8 cellular contexts compared by ENCODE assay signal in genomic region chr5:8184455-8185063, GRCh38.
DNase-seq lines count a peak whose midpoint lies in the region; ATAC-seq and TF ChIP-seq lines count a peak whose summit lies in the region.

No MANE protein-coding gene starts in this region.

- TF ChIP-seq POLR2A in esophagus muscularis mucosa (IDR thresholded peaks at IDR 0.05; ENCODE audit: low read depth): no peak

- in situ Hi-C loops in SK-MEL-5 (cut with HindIII; ENCODE audit: low pct_unique_long_range_greater_than_20kb, low sequenced_read_pairs): no loop called here

- no peak overlapping the region for H3K4me3 ChIP-seq in esophagus muscularis mucosa
- H3K4me3 ChIP-seq in psoas muscle: no peak overlapping the region

- no peaks in the 10 kb centered on the region for H3K36me3 ChIP-seq in esophagus muscularis mucosa
- H3K36me3 ChIP-seq in psoas muscle (ENCODE audit: insufficient read depth in 1 of 2, low read depth in 1 of 2): no peaks in the 10 kb centered on the region

- H3K9me3 ChIP-seq in esophagus muscularis mucosa (no peaks in the 10 kb centered on the region), psoas muscle (no peaks in the 10 kb centered on the region)

- ATAC-seq in activated CD4-positive, CD25-positive, alpha-beta regulatory T cell treated with anti-CD3 and anti-CD28 coated beads, Interleukin-2, amount 50 U/mL, for 24 hours: no peak
- ATAC-seq in GM21447 (IDR thresholded peaks at IDR 0.05; ENCODE audit: unreplicated experiment) (peak; percentile 90), psoas muscle (no peak), HG03025 (IDR thresholded peaks at IDR 0.05; ENCODE audit: low FRiP score, unreplicated experiment) (no peak)

- no peak for TF ChIP-seq EP300 in esophagus muscularis mucosa (IDR thresholded peaks at IDR 0.05)

- H3K27me3 ChIP-seq in esophagus muscularis mucosa: no peaks in the 10 kb centered on the region
- no peaks in the 10 kb centered on the region for H3K27me3 ChIP-seq in psoas muscle (ENCODE audit: insufficient read depth in 3 of 3, low read length in 2 of 3)

- no peaks in the 10 kb centered on the region for H3K4me1 ChIP-seq in esophagus muscularis mucosa
- no peaks in the 10 kb centered on the region for H3K4me1 ChIP-seq in psoas muscle

- peak; percentile 48 for DNase-seq in activated CD4-positive, CD25-positive, alpha-beta regulatory T cell treated with anti-CD3 and anti-CD28 coated beads, Interleukin-2, amount 50 U/mL, for 72 hours
- DNase-seq in HK-2 (ENCODE audit: unreplicated experiment): peak; percentile 42
- peak; percentile 76 for DNase-seq in SK-MEL-5 (ENCODE audit: low read depth, low spot score)
- no peak for DNase-seq in esophagus muscularis mucosa (ENCODE audit: extremely low spot score)
- DNase-seq in psoas muscle: no peak

- H3K27ac ChIP-seq in esophagus muscularis mucosa (replicated peaks in 1 of 4) (no peak overlapping the region), psoas muscle (no peak overlapping the region)

- peak; percentile 17 to 58 (median 34) for TF ChIP-seq CTCF in esophagus muscularis mucosa (IDR thresholded peaks at IDR 0.05)
- TF ChIP-seq CTCF in psoas muscle (IDR thresholded peaks at IDR 0.05): peak; percentile 50

- intact Hi-C loops in esophagus muscularis mucosa (cut with DNase I): no loop called here
- intact Hi-C loops in psoas muscle (cut with DNase I): no loop called here

- 38% methylated on average over 5 of the region's 5 CpGs for WGBS in esophagus muscularis mucosa
- 34 to 41% (median 38%) methylated on average over 5 of the region's 5 CpGs for WGBS in psoas muscle, 3 donors

Comparison
In these comparisons a context has a peak if more than half of its experiments do, and no peak if none do; other contexts are left out.
1. DNase-seq: peak in activated CD4-positive, CD25-positive, alpha-beta regulatory T cell treated with anti-CD3 and anti-CD28 coated beads, Interleukin-2, amount 50 U/mL, for 72 hours (single experiment), HK-2 (single experiment) and SK-MEL-5 (single experiment); none in esophagus muscularis mucosa (single experiment) and psoas muscle (0 of 2).